In genomic region chr12:51300768-51301167, GRCh38 we compare ENCODE assay signal across 11 cellular contexts. TPM values are rescaled to one million over a fixed set of nuclear protein-coding genes. Genes with fewer than 3 reads are reported as not detected.
DNase-seq lines count a peak whose midpoint lies in the region; ATAC-seq and TF ChIP-seq lines count a peak whose summit lies in the region.
"Not testable (repeated sequence)": the region's sequence is repeated elsewhere in the genome, so short reads cannot be mapped to it uniquely, and the experiment has no call there.
"Had no signal": no experiment of that assay in that cellular context is flagged by ENCODE, and none has a peak within 500 bp of the region (broad histone marks: within the 10 kb centered on the region; RNA-seq: fewer than 3 reads in every experiment).

No MANE protein-coding gene starts in this region.

- not testable (repeated sequence) for DNase-seq in CD4-positive, alpha-beta T cell; osteoblast (ENCODE audit: insufficient read length, low spot score, missing footprints)
- DNase-seq in NCI-H69 (lab: John Stamatoyannopoulos, UW) (peak; percentile 28), choroid plexus epithelial cell (ENCODE audit: low read depth) (peak; percentile 4), kidney tubule cell (ENCODE audit: low spot score) (peak; percentile 15)
- DNase-seq in activated T-cell treated with anti-CD3 and anti-CD28 coated beads, Interleukin-2, amount 50 U/mL, for 24 hours, result peak; percentile 8

- not testable (repeated sequence) for H3K9me3 ChIP-seq in CD4-positive, alpha-beta T cell (ENCODE audit: control insufficient read depth, low read length); HEK293 (ENCODE audit: control insufficient read depth, insufficient read depth, low read depth, low read length); osteoblast (ENCODE audit: low read depth, low read length)

- not testable (repeated sequence) for H3K4me3 ChIP-seq in HEK293 (ENCODE audit: low read depth, low read length); choroid plexus epithelial cell (ENCODE audit: low read depth, low read length); osteoblast (ENCODE audit: insufficient read depth, low read length)

- not testable (repeated sequence) for ATAC-seq in CD4-positive, alpha-beta T cell (ENCODE audit: poor library complexity)

- not testable (repeated sequence) for H3K36me3 ChIP-seq in HEK293 (ENCODE audit: control insufficient read depth in 2 of 2, insufficient read depth in 1 of 2, low read length in 2 of 2); osteoblast (ENCODE audit: insufficient read depth, low read length)

- H3K4me1 ChIP-seq in HEK293 (ENCODE audit: control insufficient read depth, insufficient read depth, low read length); osteoblast (ENCODE audit: insufficient read depth, low read length): not testable (repeated sequence)

- H2AFZ ChIP-seq in osteoblast (ENCODE audit: low read length), result peak overlapping the region; percentile 63

- H3K4me1 Mint-ChIP-seq in CD4-positive, alpha-beta T cell (ENCODE audit: low read depth), result peaks cover 17% of the 10 kb centered on the region
- not testable (repeated sequence) for H3K4me1 Mint-ChIP-seq in activated T-cell treated with anti-CD3 and anti-CD28 coated beads, Interleukin-2, amount 50 U/mL, for 24 hours (ENCODE audit: low read depth)

- intact Hi-C loops in CD4-positive, alpha-beta T cell (cut with DNase I, micrococcal nuclease), result not testable (repeated sequence)

- peak overlapping the region; percentile 59 for H3K27ac Mint-ChIP-seq in CD4-positive, alpha-beta T cell
- peak overlapping the region; percentile 46 for H3K27ac Mint-ChIP-seq in activated T-cell treated with anti-CD3 and anti-CD28 coated beads, Interleukin-2, amount 50 U/mL, for 24 hours

- CTCF ChIA-PET in CD4-positive, alpha-beta T cell (lab: Charles Lee), result not testable (repeated sequence)
- CTCF ChIA-PET in HEK293 (lab: Yijun Ruan, JAX), result interaction anchor here (0.7 kb wide), 1 partner anchor 15 kb away, joined by 3 read pairs; no protein-coding TSS in a partner anchor

- not testable (repeated sequence) for H3K4me3 Mint-ChIP-seq in CD4-positive, alpha-beta T cell; activated T-cell treated with anti-CD3 and anti-CD28 coated beads, Interleukin-2, amount 50 U/mL, for 24 hours

- not testable (repeated sequence) for H3K27ac ChIP-seq in CD4-positive, alpha-beta T cell (ENCODE audit: low read depth, low read length); HEK293 (ENCODE audit: extremely low read depth, low read depth, low read length); osteoblast (ENCODE audit: low read depth, low read length)

- not testable (repeated sequence) for H3K79me2 ChIP-seq in osteoblast (ENCODE audit: insufficient read depth, low read length)

- H4K20me1 ChIP-seq in osteoblast (ENCODE audit: insufficient read depth, low read length), result not testable (repeated sequence)

- H3K27me3 Mint-ChIP-seq in CD4-positive, alpha-beta T cell; activated T-cell treated with anti-CD3 and anti-CD28 coated beads, Interleukin-2, amount 50 U/mL, for 24 hours: not testable (repeated sequence)

- H3K4me2 ChIP-seq in osteoblast (ENCODE audit: insufficient read depth, low read length), result not testable (repeated sequence)

- H3K27me3 ChIP-seq in CD4-positive, alpha-beta T cell (ENCODE audit: control insufficient read depth, insufficient read depth, low read length); osteoblast (ENCODE audit: insufficient read depth, low read length): not testable (repeated sequence)

- not testable (repeated sequence) for TF ChIP-seq CTCF in CD4-positive, alpha-beta T cell (IDR thresholded peaks at IDR 0.05); HEK293 (tag by site-specific recombination; IDR thresholded peaks at IDR 0.05); choroid plexus epithelial cell (conservative IDR thresholded peaks at IDR 0.05; ENCODE audit: low read depth, low read length); osteoblast (IDR thresholded peaks at IDR 0.05; ENCODE audit: extremely low read depth, low read depth, low read length)

- POLR2A ChIA-PET in CD4-positive, alpha-beta T cell (lab: Charles Lee); HEK293 (lab: Yijun Ruan, JAX): not testable (repeated sequence)

- H3K9me3 Mint-ChIP-seq in CD4-positive, alpha-beta T cell; activated T-cell treated with anti-CD3 and anti-CD28 coated beads, Interleukin-2, amount 50 U/mL, for 24 hours: not testable (repeated sequence)

- peaks cover 85% of the 10 kb centered on the region for H3K36me3 Mint-ChIP-seq in CD4-positive, alpha-beta T cell (ENCODE audit: low read depth)
- peaks cover 80% of the 10 kb centered on the region for H3K36me3 Mint-ChIP-seq in activated T-cell treated with anti-CD3 and anti-CD28 coated beads, Interleukin-2, amount 50 U/mL, for 24 hours (ENCODE audit: low read depth)

TF ChIP-seq in HEK293, 187 proteins besides CTCF, POLR2A, EP300 and RAD21:
- TF ChIP-seq EGR2 (tag by site-specific recombination; IDR thresholded peaks at IDR 0.05; ENCODE audit: low read depth) (peak; percentile 78), ZNF121 (tag by site-specific recombination; IDR thresholded peaks at IDR 0.05) (peak; percentile 63; the same call in 1 of the 2 replicates), ZFHX2 (tag by site-specific recombination; conservative IDR thresholded peaks at IDR 0.05) (peak; percentile 84)
TF ChIP-seq in HEK293: peak in this region for 3; not testable (repeated sequence) for 184.

RNA-seq across cellular contexts. Expression of gene BIN2, which starts 23.2 kb away (rescaled TPM):
- 100 to 1,000 TPM; 127 to 138 TPM for total RNA-seq in CD4-positive, alpha-beta T cell
- under 0.01 TPM in 1 of 2 replicates, not detected in the other for total RNA-seq in osteoblast
- total RNA-seq: A673, Calu3, Daoy, H4 had no signal

RNA-seq across cellular contexts. Expression of gene SMAGP, which starts 30.6 kb away (rescaled TPM):
- total RNA-seq in CD4-positive, alpha-beta T cell, result 1 to 10 TPM; 2.5 to 3.0 TPM
- 9.8 and 13.6 TPM in 2 replicates for total RNA-seq in osteoblast

RNA-seq across cellular contexts. Expression of gene CELA1, which starts 45.7 kb away (rescaled TPM):
- 1 to 10 TPM in 1 of 2 experiments, under 1 TPM in 1; 0.85 to 1.2 TPM for total RNA-seq in CD4-positive, alpha-beta T cell
- not detected in 2 replicates for total RNA-seq in osteoblast
- total RNA-seq: A673, Calu3, Daoy, H4 had no signal

Comparison
In these comparisons a context has a peak if more than half of its experiments do, and no peak if none do; other contexts are left out.
1. RNA of gene BIN2, which starts 23.2 kb away (total RNA-seq): 127 to 138 TPM in CD4-positive, alpha-beta T cell; under 0.01 TPM in osteoblast; every median in the first group is over 100 times any median in the second.